In the genomic region with DNA sequence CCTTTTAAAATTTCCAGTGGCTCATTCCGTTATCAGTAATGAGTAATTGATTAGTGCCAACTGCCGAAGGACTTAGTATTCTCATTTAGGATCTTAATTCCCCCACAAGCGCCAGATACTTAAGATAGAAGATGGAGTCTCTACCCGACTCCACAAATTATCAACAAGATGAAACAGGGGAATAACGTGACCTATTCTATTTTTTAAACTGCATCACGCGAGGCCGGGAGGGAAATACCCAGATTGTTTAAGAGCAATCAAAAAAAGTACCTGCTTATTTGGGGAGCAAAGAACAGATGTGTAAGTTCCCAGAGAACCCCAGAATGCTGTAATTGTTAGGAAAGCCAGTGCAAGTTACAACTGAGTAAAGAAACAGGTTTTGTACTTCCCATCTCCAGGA, we compare ENCODE assay signal across 1 cellular context.
TF ChIP-seq lines count a peak whose summit lies in the region.

No MANE protein-coding gene starts in this region.

TF ChIP-seq in GM12878, 131 proteins besides CTCF, POLR2A, EP300 and RAD21 (continued from another document and continues in another):
- TF ChIP-seq, protein P1, sequence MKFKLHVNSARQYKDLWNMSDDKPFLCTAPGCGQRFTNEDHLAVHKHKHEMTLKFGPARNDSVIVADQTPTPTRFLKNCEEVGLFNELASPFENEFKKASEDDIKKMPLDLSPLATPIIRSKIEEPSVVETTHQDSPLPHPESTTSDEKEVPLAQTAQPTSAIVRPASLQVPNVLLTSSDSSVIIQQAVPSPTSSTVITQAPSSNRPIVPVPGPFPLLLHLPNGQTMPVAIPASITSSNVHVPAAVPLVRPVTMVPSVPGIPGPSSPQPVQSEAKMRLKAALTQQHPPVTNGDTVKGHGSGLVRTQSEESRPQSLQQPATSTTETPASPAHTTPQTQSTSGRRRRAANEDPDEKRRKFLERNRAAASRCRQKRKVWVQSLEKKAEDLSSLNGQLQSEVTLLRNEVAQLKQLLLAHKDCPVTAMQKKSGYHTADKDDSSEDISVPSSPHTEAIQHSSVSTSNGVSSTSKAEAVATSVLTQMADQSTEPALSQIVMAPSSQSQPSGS (IDR thresholded peaks at IDR 0.05; ENCODE audit: low read length), result no peak; the same call in none of the 2 replicates
- TF ChIP-seq MEF2A (IDR thresholded peaks at IDR 0.05; ENCODE audit: insufficient read depth, low read depth, low read length), result peak; percentile 71
- TF ChIP-seq WRNIP1 (IDR thresholded peaks at IDR 0.05; ENCODE audit: borderline replicate concordance, low read depth, low read length), result no peak
- TF ChIP-seq RFX5 (IDR thresholded peaks at IDR 0.05; ENCODE audit: low read depth, low read length), result no peak
- no peak for TF ChIP-seq HDAC2 (IDR thresholded peaks at IDR 0.05)
- no peak for TF ChIP-seq ZNF24 (IDR thresholded peaks at IDR 0.05)
- no peak for TF ChIP-seq ZZZ3 (IDR thresholded peaks at IDR 0.05; ENCODE audit: control insufficient read depth, insufficient read length, low read depth)
- no peak for TF ChIP-seq IRF5 (IDR thresholded peaks at IDR 0.05; ENCODE audit: borderline replicate concordance)
- peak; percentile 81; the same call in 1 of the 2 replicates for TF ChIP-seq NFIC (IDR thresholded peaks at IDR 0.05; ENCODE audit: low read depth, low read length)
- TF ChIP-seq RCOR1 (conservative IDR thresholded peaks at IDR 0.05; ENCODE audit: low read depth, low read length), result no peak
- TF ChIP-seq BMI1 (IDR thresholded peaks at IDR 0.05; ENCODE audit: borderline replicate concordance), result no peak
- peak; percentile 37; the same call in 1 of the 2 replicates for TF ChIP-seq BCL11A (IDR thresholded peaks at IDR 0.05; ENCODE audit: low read depth, low read length)
- TF ChIP-seq TARDBP (IDR thresholded peaks at IDR 0.05; ENCODE audit: borderline replicate concordance), result no peak
- TF ChIP-seq CHD4 (IDR thresholded peaks at IDR 0.05), result no peak
- TF ChIP-seq TBL1XR1 (IDR thresholded peaks at IDR 0.05; ENCODE audit: low read depth, low read length), result no peak
- TF ChIP-seq, protein P2, sequence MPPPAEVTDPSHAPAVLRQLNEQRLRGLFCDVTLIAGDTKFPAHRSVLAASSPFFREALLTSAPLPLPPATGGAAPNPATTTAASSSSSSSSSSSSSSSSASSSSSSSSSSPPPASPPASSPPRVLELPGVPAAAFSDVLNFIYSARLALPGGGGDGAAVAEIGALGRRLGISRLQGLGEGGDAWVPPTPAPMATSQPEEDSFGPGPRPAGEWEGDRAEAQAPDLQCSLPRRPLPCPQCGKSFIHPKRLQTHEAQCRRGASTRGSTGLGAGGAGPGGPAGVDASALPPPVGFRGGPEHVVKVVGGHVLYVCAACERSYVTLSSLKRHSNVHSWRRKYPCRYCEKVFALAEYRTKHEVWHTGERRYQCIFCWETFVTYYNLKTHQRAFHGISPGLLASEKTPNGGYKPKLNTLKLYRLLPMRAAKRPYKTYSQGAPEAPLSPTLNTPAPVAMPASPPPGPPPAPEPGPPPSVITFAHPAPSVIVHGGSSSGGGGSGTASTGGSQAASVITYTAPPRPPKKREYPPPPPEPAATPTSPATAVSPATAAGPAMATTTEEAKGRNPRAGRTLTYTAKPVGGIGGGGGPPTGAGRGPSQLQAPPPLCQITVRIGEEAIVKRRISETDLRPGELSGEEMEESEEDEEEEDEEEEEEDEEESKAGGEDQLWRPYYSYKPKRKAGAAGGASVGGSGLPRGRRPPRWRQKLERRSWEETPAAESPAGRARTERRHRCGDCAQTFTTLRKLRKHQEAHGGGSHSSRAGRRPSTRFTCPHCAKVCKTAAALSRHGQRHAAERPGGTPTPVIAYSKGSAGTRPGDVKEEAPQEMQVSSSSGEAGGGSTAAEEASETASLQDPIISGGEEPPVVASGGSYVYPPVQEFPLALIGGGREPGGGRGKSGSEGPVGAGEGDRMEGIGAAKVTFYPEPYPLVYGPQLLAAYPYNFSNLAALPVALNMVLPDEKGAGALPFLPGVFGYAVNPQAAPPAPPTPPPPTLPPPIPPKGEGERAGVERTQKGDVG (CRISPR knock-in tag; IDR thresholded peaks at IDR 0.05), result no peak
- TF ChIP-seq, protein P3, sequence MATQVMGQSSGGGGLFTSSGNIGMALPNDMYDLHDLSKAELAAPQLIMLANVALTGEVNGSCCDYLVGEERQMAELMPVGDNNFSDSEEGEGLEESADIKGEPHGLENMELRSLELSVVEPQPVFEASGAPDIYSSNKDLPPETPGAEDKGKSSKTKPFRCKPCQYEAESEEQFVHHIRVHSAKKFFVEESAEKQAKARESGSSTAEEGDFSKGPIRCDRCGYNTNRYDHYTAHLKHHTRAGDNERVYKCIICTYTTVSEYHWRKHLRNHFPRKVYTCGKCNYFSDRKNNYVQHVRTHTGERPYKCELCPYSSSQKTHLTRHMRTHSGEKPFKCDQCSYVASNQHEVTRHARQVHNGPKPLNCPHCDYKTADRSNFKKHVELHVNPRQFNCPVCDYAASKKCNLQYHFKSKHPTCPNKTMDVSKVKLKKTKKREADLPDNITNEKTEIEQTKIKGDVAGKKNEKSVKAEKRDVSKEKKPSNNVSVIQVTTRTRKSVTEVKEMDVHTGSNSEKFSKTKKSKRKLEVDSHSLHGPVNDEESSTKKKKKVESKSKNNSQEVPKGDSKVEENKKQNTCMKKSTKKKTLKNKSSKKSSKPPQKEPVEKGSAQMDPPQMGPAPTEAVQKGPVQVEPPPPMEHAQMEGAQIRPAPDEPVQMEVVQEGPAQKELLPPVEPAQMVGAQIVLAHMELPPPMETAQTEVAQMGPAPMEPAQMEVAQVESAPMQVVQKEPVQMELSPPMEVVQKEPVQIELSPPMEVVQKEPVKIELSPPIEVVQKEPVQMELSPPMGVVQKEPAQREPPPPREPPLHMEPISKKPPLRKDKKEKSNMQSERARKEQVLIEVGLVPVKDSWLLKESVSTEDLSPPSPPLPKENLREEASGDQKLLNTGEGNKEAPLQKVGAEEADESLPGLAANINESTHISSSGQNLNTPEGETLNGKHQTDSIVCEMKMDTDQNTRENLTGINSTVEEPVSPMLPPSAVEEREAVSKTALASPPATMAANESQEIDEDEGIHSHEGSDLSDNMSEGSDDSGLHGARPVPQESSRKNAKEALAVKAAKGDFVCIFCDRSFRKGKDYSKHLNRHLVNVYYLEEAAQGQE (IDR thresholded peaks at IDR 0.05; ENCODE audit: low read depth, low read length), result no peak
- peak; percentile 24; the same call in 1 of the 2 replicates for TF ChIP-seq JUNB (IDR thresholded peaks at IDR 0.05)
- TF ChIP-seq, protein P4, sequence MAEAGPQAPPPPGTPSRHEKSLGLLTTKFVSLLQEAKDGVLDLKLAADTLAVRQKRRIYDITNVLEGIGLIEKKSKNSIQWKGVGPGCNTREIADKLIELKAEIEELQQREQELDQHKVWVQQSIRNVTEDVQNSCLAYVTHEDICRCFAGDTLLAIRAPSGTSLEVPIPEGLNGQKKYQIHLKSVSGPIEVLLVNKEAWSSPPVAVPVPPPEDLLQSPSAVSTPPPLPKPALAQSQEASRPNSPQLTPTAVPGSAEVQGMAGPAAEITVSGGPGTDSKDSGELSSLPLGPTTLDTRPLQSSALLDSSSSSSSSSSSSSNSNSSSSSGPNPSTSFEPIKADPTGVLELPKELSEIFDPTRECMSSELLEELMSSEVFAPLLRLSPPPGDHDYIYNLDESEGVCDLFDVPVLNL (IDR thresholded peaks at IDR 0.05; ENCODE audit: low read depth, low read length), result no peak
- no peak for TF ChIP-seq MYB (IDR thresholded peaks at IDR 0.05; ENCODE audit: borderline replicate concordance, low read depth, low read length)
- no peak for TF ChIP-seq CEBPB (IDR thresholded peaks at IDR 0.05; ENCODE audit: borderline replicate concordance in 1 of 2, low read depth in 2 of 2, low read length in 2 of 2)
- no peak for TF ChIP-seq CBX5 (IDR thresholded peaks at IDR 0.05; ENCODE audit: low read depth)
- TF ChIP-seq PKNOX1 (IDR thresholded peaks at IDR 0.05), result no peak; the same call in 1 of the 2 replicates
- TF ChIP-seq, protein P5, sequence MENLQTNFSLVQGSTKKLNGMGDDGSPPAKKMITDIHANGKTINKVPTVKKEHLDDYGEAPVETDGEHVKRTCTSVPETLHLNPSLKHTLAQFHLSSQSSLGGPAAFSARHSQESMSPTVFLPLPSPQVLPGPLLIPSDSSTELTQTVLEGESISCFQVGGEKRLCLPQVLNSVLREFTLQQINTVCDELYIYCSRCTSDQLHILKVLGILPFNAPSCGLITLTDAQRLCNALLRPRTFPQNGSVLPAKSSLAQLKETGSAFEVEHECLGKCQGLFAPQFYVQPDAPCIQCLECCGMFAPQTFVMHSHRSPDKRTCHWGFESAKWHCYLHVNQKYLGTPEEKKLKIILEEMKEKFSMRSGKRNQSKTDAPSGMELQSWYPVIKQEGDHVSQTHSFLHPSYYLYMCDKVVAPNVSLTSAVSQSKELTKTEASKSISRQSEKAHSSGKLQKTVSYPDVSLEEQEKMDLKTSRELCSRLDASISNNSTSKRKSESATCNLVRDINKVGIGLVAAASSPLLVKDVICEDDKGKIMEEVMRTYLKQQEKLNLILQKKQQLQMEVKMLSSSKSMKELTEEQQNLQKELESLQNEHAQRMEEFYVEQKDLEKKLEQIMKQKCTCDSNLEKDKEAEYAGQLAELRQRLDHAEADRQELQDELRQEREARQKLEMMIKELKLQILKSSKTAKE (IDR thresholded peaks at IDR 0.05; ENCODE audit: low read depth, poor library complexity, severe bottlenecking), result peak; percentile 37
- TF ChIP-seq POU2F2 (IDR thresholded peaks at IDR 0.05; ENCODE audit: borderline replicate concordance, low read depth, low read length), result no peak
- no peak for TF ChIP-seq CHD1 (IDR thresholded peaks at IDR 0.05; ENCODE audit: low read depth, low read length)
- TF ChIP-seq EZH2 (IDR thresholded peaks at IDR 0.05; ENCODE audit: borderline replicate concordance, control insufficient read depth, low read depth, low read length), result no peak
- TF ChIP-seq HDAC6 (IDR thresholded peaks at IDR 0.05; ENCODE audit: unreplicated experiment), result no peak
- TF ChIP-seq SRF (IDR thresholded peaks at IDR 0.05; ENCODE audit: low read depth in 2 of 2, low read length in 2 of 2), result no peak
- TF ChIP-seq KAT2A (conservative IDR thresholded peaks at IDR 0.05; ENCODE audit: control insufficient read depth, low read depth, low read length), result no peak
- TF ChIP-seq YBX1 (IDR thresholded peaks at IDR 0.05), result no peak
- TF ChIP-seq ZBED1 (IDR thresholded peaks at IDR 0.05; ENCODE audit: borderline replicate concordance), result no peak; the same call in 1 of the 2 replicates
- TF ChIP-seq YY1 (IDR thresholded peaks at IDR 0.05; ENCODE audit: low read depth, low read length), result no peak
- TF ChIP-seq, protein P6, sequence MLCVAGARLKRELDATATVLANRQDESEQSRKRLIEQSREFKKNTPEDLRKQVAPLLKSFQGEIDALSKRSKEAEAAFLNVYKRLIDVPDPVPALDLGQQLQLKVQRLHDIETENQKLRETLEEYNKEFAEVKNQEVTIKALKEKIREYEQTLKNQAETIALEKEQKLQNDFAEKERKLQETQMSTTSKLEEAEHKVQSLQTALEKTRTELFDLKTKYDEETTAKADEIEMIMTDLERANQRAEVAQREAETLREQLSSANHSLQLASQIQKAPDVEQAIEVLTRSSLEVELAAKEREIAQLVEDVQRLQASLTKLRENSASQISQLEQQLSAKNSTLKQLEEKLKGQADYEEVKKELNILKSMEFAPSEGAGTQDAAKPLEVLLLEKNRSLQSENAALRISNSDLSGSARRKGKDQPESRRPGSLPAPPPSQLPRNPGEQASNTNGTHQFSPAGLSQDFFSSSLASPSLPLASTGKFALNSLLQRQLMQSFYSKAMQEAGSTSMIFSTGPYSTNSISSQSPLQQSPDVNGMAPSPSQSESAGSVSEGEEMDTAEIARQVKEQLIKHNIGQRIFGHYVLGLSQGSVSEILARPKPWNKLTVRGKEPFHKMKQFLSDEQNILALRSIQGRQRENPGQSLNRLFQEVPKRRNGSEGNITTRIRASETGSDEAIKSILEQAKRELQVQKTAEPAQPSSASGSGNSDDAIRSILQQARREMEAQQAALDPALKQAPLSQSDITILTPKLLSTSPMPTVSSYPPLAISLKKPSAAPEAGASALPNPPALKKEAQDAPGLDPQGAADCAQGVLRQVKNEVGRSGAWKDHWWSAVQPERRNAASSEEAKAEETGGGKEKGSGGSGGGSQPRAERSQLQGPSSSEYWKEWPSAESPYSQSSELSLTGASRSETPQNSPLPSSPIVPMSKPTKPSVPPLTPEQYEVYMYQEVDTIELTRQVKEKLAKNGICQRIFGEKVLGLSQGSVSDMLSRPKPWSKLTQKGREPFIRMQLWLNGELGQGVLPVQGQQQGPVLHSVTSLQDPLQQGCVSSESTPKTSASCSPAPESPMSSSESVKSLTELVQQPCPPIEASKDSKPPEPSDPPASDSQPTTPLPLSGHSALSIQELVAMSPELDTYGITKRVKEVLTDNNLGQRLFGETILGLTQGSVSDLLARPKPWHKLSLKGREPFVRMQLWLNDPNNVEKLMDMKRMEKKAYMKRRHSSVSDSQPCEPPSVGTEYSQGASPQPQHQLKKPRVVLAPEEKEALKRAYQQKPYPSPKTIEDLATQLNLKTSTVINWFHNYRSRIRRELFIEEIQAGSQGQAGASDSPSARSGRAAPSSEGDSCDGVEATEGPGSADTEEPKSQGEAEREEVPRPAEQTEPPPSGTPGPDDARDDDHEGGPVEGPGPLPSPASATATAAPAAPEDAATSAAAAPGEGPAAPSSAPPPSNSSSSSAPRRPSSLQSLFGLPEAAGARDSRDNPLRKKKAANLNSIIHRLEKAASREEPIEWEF (IDR thresholded peaks at IDR 0.05; ENCODE audit: insufficient replicate concordance, low read depth, low read length), result no peak
- TF ChIP-seq BRCA1 (IDR thresholded peaks at IDR 0.05; ENCODE audit: low read depth, low read length), result no peak
- no peak for TF ChIP-seq PAX5 (IDR thresholded peaks at IDR 0.05; ENCODE audit: borderline replicate concordance, low read depth, low read length)
- TF ChIP-seq IRF4 (IDR thresholded peaks at IDR 0.05; ENCODE audit: low read depth, low read length), result no peak
- TF ChIP-seq TCF7 (IDR thresholded peaks at IDR 0.05; ENCODE audit: borderline replicate concordance), result 0 out of 2 replicates have a peak, but pooled peaks have one; percentile 39
- no peak for TF ChIP-seq RELA (IDR thresholded peaks at IDR 0.05; ENCODE audit: borderline replicate concordance, partially characterized antibody)
